17 cellular contexts compared by ENCODE assay signal in the genomic region with DNA sequence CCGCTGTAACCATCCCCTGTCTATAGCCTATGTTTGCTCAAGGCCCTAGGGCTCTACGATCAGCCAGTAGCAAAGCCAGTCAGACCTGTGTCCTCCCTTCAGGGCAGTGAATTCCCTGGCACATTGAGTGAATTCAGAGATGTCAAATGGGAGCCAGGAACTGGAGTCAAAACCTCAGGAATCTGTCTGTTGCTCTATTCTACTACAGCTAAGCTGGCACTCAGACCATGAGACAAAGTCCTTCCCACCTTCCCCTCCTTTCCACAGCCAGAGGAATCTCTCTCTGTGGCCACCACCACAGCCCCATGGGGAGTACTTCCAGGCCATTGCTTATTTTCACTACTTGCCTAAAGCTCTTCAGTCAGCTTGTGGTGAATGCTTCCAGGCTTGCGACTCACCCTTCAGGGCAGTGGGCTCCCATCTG.
DNase-seq lines count a peak whose midpoint lies in the region; ATAC-seq, FAIRE-seq and TF ChIP-seq lines count a peak whose summit lies in the region.
"Had no signal": no experiment of that assay in that cellular context is flagged by ENCODE, and none has a peak within 500 bp of the region (broad histone marks: within the 10 kb centered on the region; RNA-seq: fewer than 3 reads in every experiment).

No MANE protein-coding gene starts in this region.

- H3K4me1 ChIP-seq in fibroblast of lung (ENCODE audit: control insufficient read depth, extremely low read depth, insufficient read depth, low read length) = peaks cover 3% of the 10 kb centered on the region
- H3K4me1 ChIP-seq: thyroid gland had no signal

- no peak overlapping the region for H3K4me2 ChIP-seq in fibroblast of lung (ENCODE audit: extremely low read depth, insufficient read depth, low read length)
- H3K4me2 ChIP-seq: hepatocyte, KMS-11 had no signal

- H3K36me3 ChIP-seq in fibroblast of lung (ENCODE audit: control insufficient read depth, insufficient read depth, low read length) = no peaks in the 10 kb centered on the region
- H3K36me3 ChIP-seq: thyroid gland had no signal

- H3K9ac ChIP-seq in fibroblast of lung (ENCODE audit: insufficient read depth, low read length) = no peak overlapping the region
- H3K9ac ChIP-seq: KMS-11 had no signal

- H2AFZ ChIP-seq in fibroblast of lung (ENCODE audit: low read length) = peak overlapping the region; percentile 33
- H2AFZ ChIP-seq: hepatocyte had no signal

- no peak for TF ChIP-seq CTCF in fibroblast of lung (conservative IDR thresholded peaks at IDR 0.05 in 1 of 2, IDR thresholded peaks at IDR 0.05 in 1 of 2; ENCODE audit: low read depth in 1 of 2, low read length in 2 of 2)

- no peaks in the 10 kb centered on the region for H3K27me3 ChIP-seq in fibroblast of lung (ENCODE audit: control insufficient read depth, insufficient read depth, low read length)
- H3K27me3 ChIP-seq: hepatocyte, thyroid gland had no signal

- no peaks in the 10 kb centered on the region for H4K20me1 ChIP-seq in fibroblast of lung (ENCODE audit: control insufficient read depth, extremely low read depth, insufficient read depth, low read length)

- no peaks in the 10 kb centered on the region for H3K9me3 ChIP-seq in fibroblast of lung (ENCODE audit: control insufficient read depth, insufficient read depth, low read depth, low read length)
- H3K9me3 ChIP-seq: thyroid gland had no signal

- ATAC-seq in HG02852 (IDR thresholded peaks at IDR 0.05; ENCODE audit: unreplicated experiment) (no peak), HG02973 (IDR thresholded peaks at IDR 0.05; ENCODE audit: unreplicated experiment) (no peak)
- ATAC-seq: SK-N-SH treated with all-trans-retinoic acid at 6 μM for 48 hours had no signal

- no peak overlapping the region for H3K27ac ChIP-seq in fibroblast of lung (ENCODE audit: insufficient read depth, low read length)
- H3K27ac ChIP-seq: hepatocyte, KMS-11, thyroid gland, VCaP had no signal

- DNase-seq in GM03348 (ENCODE audit: low spot score) = peak; percentile 13
- peak; percentile 14 for DNase-seq in RCC 7860 (ENCODE audit: low spot score)
- peak; percentile 62 to 93 for DNase-seq in fibroblast of lung (ENCODE audit: low read depth in 2 of 2)
- DNase-seq in renal cortical epithelial cell (ENCODE audit: low read depth) = peak; percentile 85
- no peak for DNase-seq in T-helper 1 cell
- DNase-seq in NK-92 (lab: John Stamatoyannopoulos, UW; ENCODE audit: unreplicated experiment) = no peak
- DNase-seq: activated CD8-positive, alpha-beta memory T cell treated with anti-CD3 and anti-CD28 coated beads for 24 hours; activated gamma-delta T cell treated with Interleukin-2 at 50 U/mL for 16 hours; CD4-positive, alpha-beta memory T cell; HCEC 1CT; thyroid gland had no signal

- H3K79me2 ChIP-seq in fibroblast of lung (ENCODE audit: control insufficient read depth, insufficient read depth, low read length) = no peaks in the 10 kb centered on the region

- FAIRE-seq in RCC 7860 (lab: Jason Lieb, UNC) = no peak

- H3K4me3 ChIP-seq in fibroblast of lung (replicated peaks in 1 of 4; ENCODE audit: control extremely low read depth in 1 of 4, insufficient read depth in 1 of 4, low read depth in 3 of 4, low read length in 4 of 4) = no peak overlapping the region
- H3K4me3 ChIP-seq: hepatocyte, thyroid gland had no signal

Comparison
In these comparisons a context has a peak if more than half of its experiments do, and no peak if none do; other contexts are left out.
1. DNase-seq: peak in GM03348 (single experiment), RCC 7860 (single experiment), fibroblast of lung (2 of 2) and renal cortical epithelial cell (single experiment); none in T-helper 1 cell (0 of 5) and NK-92 (single experiment).